ENCODE assay signal across 8 cellular contexts in genomic region chr2:64654063-64654811, GRCh38. TPM values are rescaled to one million over a fixed set of nuclear protein-coding genes. Genes with fewer than 3 reads are reported as not detected.
A peak's percentile ranks its signal among the peaks of the same experiment; 100 is the strongest.
DNase-seq lines count a peak whose midpoint lies in the region; ATAC-seq and TF ChIP-seq lines count a peak whose summit lies in the region.

No MANE protein-coding gene starts in this region.

- H3K36me3 ChIP-seq in SJSA1 (peaks cover 7% of the 10 kb centered on the region), parathyroid adenoma (ENCODE audit: control insufficient read depth, insufficient read depth, low read length) (no peaks in the 10 kb centered on the region)

- no peaks in the 10 kb centered on the region for H3K9me3 ChIP-seq in SJSA1 (replicated peaks)
- H3K9me3 ChIP-seq in parathyroid adenoma (ENCODE audit: control insufficient read depth, low read length) = no peaks in the 10 kb centered on the region

- H3K27me3 ChIP-seq in SJSA1 (replicated peaks) (no peaks in the 10 kb centered on the region), parathyroid adenoma (ENCODE audit: control insufficient read depth, insufficient read depth, low read length) (no peaks in the 10 kb centered on the region)

- peak overlapping the region; percentile 42 for H3K9ac ChIP-seq in parathyroid adenoma

- H2AFZ ChIP-seq in parathyroid adenoma = peak overlapping the region; percentile 95

- TF ChIP-seq RAD21 in Ishikawa (IDR thresholded peaks at IDR 0.05; ENCODE audit: low read depth) = no peak

- TF ChIP-seq EP300 in Ishikawa (IDR thresholded peaks at IDR 0.05; ENCODE audit: borderline replicate concordance) = peak; percentile 85

- DNase-seq in EL (peak; percentile 93), SJSA1 (ENCODE audit: low read depth in 1 of 2, low spot score in 2 of 2) (peak; percentile 96 to 97), foreskin melanocyte (peak; percentile 84), NCI-H774 (lab: John Stamatoyannopoulos, UW) (no peak)
- peak; percentile 65 for DNase-seq in activated naive CD4-positive, alpha-beta T cell treated with Interleukin-2 at 50 U/mL for 16 hours

- H3K79me2 ChIP-seq in parathyroid adenoma = peaks cover 4% of the 10 kb centered on the region

- ATAC-seq in GM21723 (IDR thresholded peaks at IDR 0.05; ENCODE audit: unreplicated experiment) = peak; percentile 40

- peaks cover 29% of the 10 kb centered on the region for H3K4me1 ChIP-seq in SJSA1 (replicated peaks)
- peaks cover 29% of the 10 kb centered on the region for H3K4me1 ChIP-seq in parathyroid adenoma

- H3K27ac ChIP-seq in SJSA1 = peak overlapping the region; percentile 100
- H3K27ac ChIP-seq in parathyroid adenoma = peak overlapping the region; percentile 90

- H3K4me3 ChIP-seq in SJSA1 (peak overlapping the region; percentile 95), parathyroid adenoma (ENCODE audit: low read depth, low read length) (peak overlapping the region; percentile 85)

- peak overlapping the region; percentile 93 for H3K4me2 ChIP-seq in parathyroid adenoma (ENCODE audit: low read length)

- TF ChIP-seq CTCF in parathyroid adenoma (IDR thresholded peaks at IDR 0.05) = no peak

TF ChIP-seq in Ishikawa, 13 proteins besides CTCF, POLR2A, EP300 and RAD21:
- TF ChIP-seq EGR1 (IDR thresholded peaks at IDR 0.05) (no peak), ZBTB7A (IDR thresholded peaks at IDR 0.05; ENCODE audit: low read depth) (peak; percentile 99), TEAD4 (IDR thresholded peaks at IDR 0.05) (peak; percentile 99), YY1 (IDR thresholded peaks at IDR 0.05; ENCODE audit: low read depth) (no peak; the same call in 1 of the 2 replicates), USF1 (IDR thresholded peaks at IDR 0.05) (0 out of 2 replicates have a peak, but pooled peaks have one; percentile 13), TAF1 (IDR thresholded peaks at IDR 0.05; ENCODE audit: low read depth) (peak; percentile 71), CREB1 (IDR thresholded peaks at IDR 0.05; ENCODE audit: low read depth) (no peak), FOXM1 (IDR thresholded peaks at IDR 0.05; ENCODE audit: borderline replicate concordance, low read depth) (no peak), NFIC (IDR thresholded peaks at IDR 0.05) (peak; percentile 87), TCF12 (IDR thresholded peaks at IDR 0.05; ENCODE audit: low read depth) (peak; percentile 84), CEBPB (IDR thresholded peaks at IDR 0.05) (0 out of 2 replicates have a peak, but pooled peaks have one; percentile 8), REST (IDR thresholded peaks at IDR 0.05; ENCODE audit: low read depth) (no peak)
- TF ChIP-seq, protein P1, sequence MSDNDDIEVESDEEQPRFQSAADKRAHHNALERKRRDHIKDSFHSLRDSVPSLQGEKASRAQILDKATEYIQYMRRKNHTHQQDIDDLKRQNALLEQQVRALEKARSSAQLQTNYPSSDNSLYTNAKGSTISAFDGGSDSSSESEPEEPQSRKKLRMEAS (IDR thresholded peaks at IDR 0.05) = peak; percentile 73

RNA-seq across cellular contexts. Expression of gene SERTAD2, which starts 0.5 kb away (rescaled TPM):
- 19.5 and 21.4 TPM in 2 replicates for total RNA-seq in SJSA1 (2014; rRNA removed; shearing (Covaris generic))
